ENCODE assay signal across 23 cellular contexts in genomic region chr7:87624628-87625027, GRCh38. TPM values are rescaled to one million over a fixed set of nuclear protein-coding genes. Genes with fewer than 3 reads are reported as not detected.
DNase-seq lines count a peak whose midpoint lies in the region; ATAC-seq and TF ChIP-seq lines count a peak whose summit lies in the region.
"Had no signal": no experiment of that assay in that cellular context is flagged by ENCODE, and none has a peak within 500 bp of the region (broad histone marks: within the 10 kb centered on the region; RNA-seq: fewer than 3 reads in every experiment).

No MANE protein-coding gene starts in this region.

- intact Hi-C loops in left ventricle myocardium inferior (cut with micrococcal nuclease) (no loop called here), heart left ventricle (cut with DNase I) (loop anchor here in 2 of 10 donors (10.0 kb wide), 1 partner anchor 250 kb away; the partner anchor contains the start of genes DBF4 (in 2 of the 2) and SLC25A40 (in 2 of the 2)), left colon (cut with DNase I, micrococcal nuclease) (no loop called here)

- WGBS in heart left ventricle, 4 donors = 76 to 87% (median 81%) methylated on average over 7 of the region's 7 CpGs
- WGBS in endodermal cell (ENCODE audit: insufficient coverage in 1 of 2, insufficient read length in 1 of 2), 2 experiments = 89 to 96% methylated on average over 6 to 7 of the region's 7 CpGs

- TF ChIP-seq CTCF in left ventricle myocardium inferior (IDR thresholded peaks at IDR 0.05; ENCODE audit: borderline replicate concordance) (peak; percentile 8), heart left ventricle (IDR thresholded peaks at IDR 0.05) (no peak), endodermal cell (conservative IDR thresholded peaks at IDR 0.05) (peak; percentile 42)

- H3K4me3 ChIP-seq in left ventricle myocardium inferior = no peak overlapping the region
- no peak overlapping the region for H3K4me3 ChIP-seq in heart left ventricle
- H3K4me3 ChIP-seq in endodermal cell (ENCODE audit: low read length) = no peak overlapping the region
- H3K4me3 ChIP-seq: MG63, upper lobe of right lung had no signal

- no peaks in the 10 kb centered on the region for H3K36me3 Mint-ChIP-seq in endodermal cell (ENCODE audit: low read depth)
- H3K36me3 Mint-ChIP-seq: CD8-positive, alpha-beta memory T cell had no signal

- H3K4me1 Mint-ChIP-seq in endodermal cell = peaks cover 5% of the 10 kb centered on the region
- H3K4me1 Mint-ChIP-seq in stimulated activated naive CD8-positive, alpha-beta T cell treated with anti-CD3 and anti-CD28 coated beads, Interleukin-15, amount 100 ng/mL, for 72 hours = peaks cover 12% of the 10 kb centered on the region

- H3K36me3 ChIP-seq in left ventricle myocardium inferior (no peaks in the 10 kb centered on the region), heart left ventricle (no peaks in the 10 kb centered on the region), endodermal cell (ENCODE audit: control insufficient read depth, insufficient read depth, low read length) (no peaks in the 10 kb centered on the region)
- H3K36me3 ChIP-seq: MG63, upper lobe of right lung had no signal

- peaks cover 7% of the 10 kb centered on the region for H3K27me3 ChIP-seq in left ventricle myocardium inferior (ENCODE audit: low read depth)
- H3K27me3 ChIP-seq in heart left ventricle = peaks cover 0 to 16% (median 0%) of the 10 kb centered on the region in 9 donors
- H3K27me3 ChIP-seq in endodermal cell (ENCODE audit: control insufficient read depth, insufficient read depth, low read length, poor library complexity, severe bottlenecking) = peaks cover 31% of the 10 kb centered on the region
- H3K27me3 ChIP-seq: MG63 had no signal

- no peak overlapping the region for H3K27ac Mint-ChIP-seq in endodermal cell
- H3K27ac Mint-ChIP-seq in stimulated activated naive CD8-positive, alpha-beta T cell treated with anti-CD3 and anti-CD28 coated beads, Interleukin-15, amount 100 ng/mL, for 72 hours = no peak overlapping the region
- H3K27ac Mint-ChIP-seq: CD8-positive, alpha-beta memory T cell; dendritic cell treated with granulocyte-macrophage colony-stimulating factor and Interleukin-4, amounts not matched to agents 40 ng/mL and 50 ng/mL, for 4 days had no signal

- H3K27ac ChIP-seq in left ventricle myocardium inferior (replicated peaks) (no peak overlapping the region), heart left ventricle (no peak overlapping the region), endodermal cell (ENCODE audit: low read depth, low read length) (no peak overlapping the region)
- H3K27ac ChIP-seq: upper lobe of right lung had no signal

- H3K9me3 ChIP-seq in left ventricle myocardium inferior (replicated peaks) (no peaks in the 10 kb centered on the region), heart left ventricle (no peaks in the 10 kb centered on the region), endodermal cell (ENCODE audit: control insufficient read depth, low read length) (no peaks in the 10 kb centered on the region)
- H3K9me3 ChIP-seq: MG63, upper lobe of right lung had no signal

- H3K9me3 Mint-ChIP-seq in endodermal cell = no peaks in the 10 kb centered on the region
- H3K9me3 Mint-ChIP-seq in stimulated activated naive CD8-positive, alpha-beta T cell treated with anti-CD3 and anti-CD28 coated beads, Interleukin-15, amount 100 ng/mL, for 72 hours = no peaks in the 10 kb centered on the region
- H3K9me3 Mint-ChIP-seq: CD8-positive, alpha-beta memory T cell; dendritic cell treated with granulocyte-macrophage colony-stimulating factor and Interleukin-4, amounts not matched to agents 40 ng/mL and 50 ng/mL, for 4 days had no signal

- H3K9ac ChIP-seq in endodermal cell (ENCODE audit: extremely low read depth, low read length, poor library complexity, severe bottlenecking) = no peak overlapping the region

- DNase-seq in left ventricle myocardium inferior (no peak), heart left ventricle (no peak), NCI-H526 treated with DMSO at 0.1 percent for 48 hours (lab: John Stamatoyannopoulos, UW) (peak; percentile 10), endodermal cell (no peak), left colon (no peak), NCI-H1092 treated with DMSO at 0.1 percent for 48 hours (lab: John Stamatoyannopoulos, UW) (no peak), 8988T (no peak)
- DNase-seq in stimulated activated naive CD8-positive, alpha-beta T cell treated with anti-CD3 and anti-CD28 coated beads, Interleukin-15, amount 100 ng/mL, for 72 hours = no peak
- DNase-seq: ACHN; activated CD4-positive, CD25-positive, alpha-beta regulatory T cell; activated gamma-delta T cell treated with Interleukin-2 at 50 U/mL for 16 hours; CD8-positive, alpha-beta memory T cell; H7; MG63; NCI-H187; NCI-H510A; retina; stimulated activated naive CD8-positive, alpha-beta T cell treated with anti-CD3 and anti-CD28 coated beads, Interleukin-15, Interleukin-2, amounts not matched to agents 100 U/mL and 50 U/mL, for 24 hours; T-helper 1 cell; upper lobe of right lung had no signal

- peaks cover 38% of the 10 kb centered on the region for H3K27me3 Mint-ChIP-seq in endodermal cell (ENCODE audit: insufficient read depth)
- H3K27me3 Mint-ChIP-seq in stimulated activated naive CD8-positive, alpha-beta T cell treated with anti-CD3 and anti-CD28 coated beads, Interleukin-15, amount 100 ng/mL, for 72 hours = peaks cover 8% of the 10 kb centered on the region

- ATAC-seq in heart left ventricle (no peak), left colon (no peak)
- no peak for ATAC-seq in stimulated activated naive CD8-positive, alpha-beta T cell treated with anti-CD3 and anti-CD28 coated beads, Interleukin-15, amount 100 ng/mL, for 72 hours
- ATAC-seq: stimulated activated naive CD8-positive, alpha-beta T cell treated with anti-CD3 and anti-CD28 coated beads, Interleukin-15, Interleukin-2, amounts not matched to agents 100 U/mL and 50 U/mL, for 24 hours; upper lobe of right lung had no signal

- H3K4me1 ChIP-seq in left ventricle myocardium inferior (peaks cover 19% of the 10 kb centered on the region), heart left ventricle (peaks cover 0 to 22% (median 3%) of the 10 kb centered on the region in 12 donors), endodermal cell (ENCODE audit: control insufficient read depth, insufficient read depth, low read length) (no peaks in the 10 kb centered on the region)

- no peak overlapping the region for H3K4me3 Mint-ChIP-seq in endodermal cell
- no peak overlapping the region for H3K4me3 Mint-ChIP-seq in stimulated activated naive CD8-positive, alpha-beta T cell treated with anti-CD3 and anti-CD28 coated beads, Interleukin-15, amount 100 ng/mL, for 72 hours
- H3K4me3 Mint-ChIP-seq: CD8-positive, alpha-beta memory T cell; dendritic cell treated with granulocyte-macrophage colony-stimulating factor and Interleukin-4, amounts not matched to agents 40 ng/mL and 50 ng/mL, for 4 days had no signal

- TF ChIP-seq POLR2A in heart left ventricle (IDR thresholded peaks at IDR 0.05) = no peak

RNA-seq across cellular contexts. Expression of gene RUNDC3B, which starts 3.6 kb away (rescaled TPM):
- total RNA-seq in left ventricle myocardium inferior (0.36 TPM), heart left ventricle (1 to 10 TPM in 7 of 9 donors, under 1 TPM in 2; 0.86 to 4.4 (median 1.8) TPM), endodermal cell (under 1 TPM in 1 of 2 donors, not detected in 1; 0.44 TPM), left colon (1 to 10 TPM; 4.8 to 8.1 TPM)
- polyA plus RNA-seq in heart left ventricle = under 1 TPM; 0.40 to 0.65 TPM
- polyA plus RNA-seq in endodermal cell (2013, experiment 1 of 2) = 0.57 TPM
- 0.41 TPM for polyA plus RNA-seq in endodermal cell (2013, experiment 2 of 2)
- total RNA-seq: G401, glomerular endothelial cell had no signal

RNA-seq across cellular contexts. Expression of gene ABCB1, which starts 23.9 kb away (rescaled TPM):
- total RNA-seq in left ventricle myocardium inferior (1.0 TPM), heart left ventricle (1 to 10 TPM; 1.8 to 9.2 (median 6.2) TPM), endodermal cell (under 1 TPM in 1 of 2 donors, not detected in 1; 0.07 TPM), left colon (100 to 1,000 TPM in 1 of 2 donors, 10 to 100 TPM in 1; 30.5 to 259 TPM)
- polyA plus RNA-seq in heart left ventricle = 1 to 10 TPM in 1 of 2 donors, under 1 TPM in 1; 0.82 to 2.5 TPM
- 0.39 TPM for polyA plus RNA-seq in endodermal cell (2013, experiment 1 of 2)
- 0.37 TPM for polyA plus RNA-seq in endodermal cell (2013, experiment 2 of 2)
- total RNA-seq: G401, H7 had no signal

Comparison
In these comparisons a context has a peak if more than half of its experiments do, and no peak if none do; other contexts are left out.
1. CTCF ChIP-seq: peak in left ventricle myocardium inferior (single experiment) and endodermal cell (single experiment); none in heart left ventricle (0 of 12).